Comparison of ENCODE assay signal across 9 cellular contexts in genomic region chr2:111157071-111157661, GRCh38. TPM values are rescaled to one million over a fixed set of nuclear protein-coding genes. Genes with fewer than 3 reads are reported as not detected.
DNase-seq lines count a peak whose midpoint lies in the region; ATAC-seq and TF ChIP-seq lines count a peak whose summit lies in the region.
"Had no signal": no experiment of that assay in that cellular context is flagged by ENCODE, and none has a peak within 500 bp of the region (broad histone marks: within the 10 kb centered on the region; RNA-seq: fewer than 3 reads in every experiment).

No MANE protein-coding gene starts in this region.

- no peaks in the 10 kb centered on the region for H3K9me3 ChIP-seq in body of pancreas

- WGBS in body of pancreas, 2 donors, result 62 to 68% methylated on average over 5 of the region's 5 CpGs

- peak; percentile 62 for ATAC-seq in GM19043 (IDR thresholded peaks at IDR 0.05; ENCODE audit: low read depth, unreplicated experiment)
- peak; percentile 50 for ATAC-seq in HG02943 (IDR thresholded peaks at IDR 0.05; ENCODE audit: low read depth, unreplicated experiment)
- no peak for ATAC-seq in body of pancreas
- no peak for ATAC-seq in HG02840 (IDR thresholded peaks at IDR 0.05; ENCODE audit: low FRiP score, unreplicated experiment)

- no peak for TF ChIP-seq CTCF in body of pancreas (IDR thresholded peaks at IDR 0.05)

- no peak overlapping the region for H3K4me3 ChIP-seq in body of pancreas
- H3K4me3 ChIP-seq: skin epidermis had no signal

- DNase-seq in DMS153 treated with DMSO at 0.1 percent for 48 hours (lab: John Stamatoyannopoulos, UW; ENCODE audit: unreplicated experiment), result peak; percentile 23
- peak; percentile 65 for DNase-seq in NCI-H69 (lab: John Stamatoyannopoulos, UW)
- DNase-seq in body of pancreas, result no peak
- DNase-seq in ecto neural progenitor cell (ENCODE audit: low spot score), result no peak
- no peak for DNase-seq in DMS114 treated with DMSO at 0.1 percent for 48 hours (lab: John Stamatoyannopoulos, UW; ENCODE audit: unreplicated experiment)

- no peak for TF ChIP-seq POLR2A in body of pancreas (IDR thresholded peaks at IDR 0.05)

- intact Hi-C loops in body of pancreas (cut with DNase I), result no loop called here

- no peaks in the 10 kb centered on the region for H3K36me3 ChIP-seq in body of pancreas (replicated peaks in 1 of 2; ENCODE audit: insufficient read depth in 1 of 2, low read depth in 2 of 2)

- H3K27me3 ChIP-seq in body of pancreas, result no peaks in the 10 kb centered on the region

- no peak overlapping the region for H3K27ac ChIP-seq in body of pancreas
- H3K27ac ChIP-seq: skin epidermis had no signal

- H3K4me1 ChIP-seq in body of pancreas, result peaks cover 26% of the 10 kb centered on the region

RNA-seq across cellular contexts. Expression of gene BCL2L11, which starts 36.5 kb away (rescaled TPM):
- total RNA-seq in body of pancreas, result 10 to 100 TPM; 10.9 to 18.7 TPM

Comparison
In these comparisons a context has a peak if more than half of its experiments do, and no peak if none do; other contexts are left out.
1. DNase-seq: peak in DMS153 treated with DMSO at 0.1 percent for 48 hours (single experiment) and NCI-H69 (single experiment); none in body of pancreas (0 of 4), ecto neural progenitor cell (single experiment) and DMS114 treated with DMSO at 0.1 percent for 48 hours (single experiment).
2. ATAC-seq: peak in GM19043 (single experiment) and HG02943 (single experiment); none in body of pancreas (single experiment) and HG02840 (single experiment).